10 cellular contexts compared by ENCODE assay signal in the genomic region with DNA sequence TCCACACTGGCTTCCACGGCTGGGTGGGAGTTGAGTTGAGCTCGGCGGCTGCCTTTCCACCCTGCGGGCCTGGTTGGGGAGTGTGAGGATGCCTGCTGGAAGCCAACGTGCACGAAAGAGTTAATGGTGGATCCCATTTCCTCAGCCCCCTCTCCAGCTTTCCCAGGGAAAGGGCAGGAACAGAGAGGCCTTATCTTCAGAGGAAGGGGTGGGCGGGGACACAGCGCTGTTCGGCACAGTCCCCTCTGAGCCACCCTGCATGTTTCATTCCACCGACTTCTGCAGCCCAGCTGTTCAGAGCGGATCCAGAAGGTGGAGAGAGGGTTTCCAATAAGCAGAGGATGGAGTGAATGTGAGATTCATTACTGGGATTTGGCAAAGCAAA.
DNase-seq lines count a peak whose midpoint lies in the region; ATAC-seq, FAIRE-seq and TF ChIP-seq lines count a peak whose summit lies in the region.
"Had no signal": no experiment of that assay in that cellular context is flagged by ENCODE, and none has a peak within 500 bp of the region (broad histone marks: within the 10 kb centered on the region; RNA-seq: fewer than 3 reads in every experiment).

No MANE protein-coding gene starts in this region.

- H3K36me3 ChIP-seq in mesodermal cell (ENCODE audit: control insufficient read depth, insufficient read depth, low read length), result peaks cover 19% of the 10 kb centered on the region

- no peak for TF ChIP-seq POLR2A in GM12892 (IDR thresholded peaks at IDR 0.05; ENCODE audit: low read depth, low read length)

- DNase-seq in AG10803 (ENCODE audit: low read depth) (peak; percentile 55), NCI-H1694 treated with DMSO at 0.1 percent for 48 hours (lab: John Stamatoyannopoulos, UW) (peak; percentile 99), GM12892 (ENCODE audit: insufficient read length) (no peak), SKM-1 treated with dmso at 0.1 percent for 144 hours (lab: John Stamatoyannopoulos, UW; ENCODE audit: unreplicated experiment) (no peak)
- DNase-seq in natural killer cell treated with Interleukin-12 subunit alpha and Interleukin-12 subunit beta and Interleukin-15 and Interleukin-18, amount 100 ng/mL, for 72 hours (ENCODE audit: low spot score), result no peak
- DNase-seq: NCI-H1092 had no signal

- H3K27ac ChIP-seq in mesodermal cell (ENCODE audit: low read depth, low read length, severe bottlenecking), result peak overlapping the region; percentile 81

- H3K27ac Mint-ChIP-seq in dendritic cell treated with granulocyte-macrophage colony-stimulating factor and Interleukin-4, amounts not matched to agents 40 ng/mL and 50 ng/mL, for 4 days, result peak overlapping the region; percentile 34
- H3K27ac Mint-ChIP-seq in natural killer cell treated with Interleukin-12 subunit alpha and Interleukin-12 subunit beta and Interleukin-15 and Interleukin-18, amount 100 ng/mL, for 72 hours, result no peak overlapping the region

- H3K4me3 Mint-ChIP-seq in dendritic cell treated with granulocyte-macrophage colony-stimulating factor and Interleukin-4, amounts not matched to agents 40 ng/mL and 50 ng/mL, for 4 days, result peak overlapping the region; percentile 39
- no peak overlapping the region for H3K4me3 Mint-ChIP-seq in natural killer cell treated with Interleukin-12 subunit alpha and Interleukin-12 subunit beta and Interleukin-15 and Interleukin-18, amount 100 ng/mL, for 72 hours

- no peak; the same call in 1 of the 2 replicates for TF ChIP-seq CTCF in AG10803 (conservative IDR thresholded peaks at IDR 0.05; ENCODE audit: low read length)

- peaks cover 76% of the 10 kb centered on the region for H3K4me1 ChIP-seq in mesodermal cell (ENCODE audit: control insufficient read depth, insufficient read depth, low read length, poor library complexity, severe bottlenecking)

- FAIRE-seq in GM12892 (lab: Jason Lieb, UNC), result no peak

- peaks cover 2% of the 10 kb centered on the region for H3K27me3 Mint-ChIP-seq in dendritic cell treated with granulocyte-macrophage colony-stimulating factor and Interleukin-4, amounts not matched to agents 40 ng/mL and 50 ng/mL, for 4 days
- H3K27me3 Mint-ChIP-seq in natural killer cell treated with Interleukin-12 subunit alpha and Interleukin-12 subunit beta and Interleukin-15 and Interleukin-18, amount 100 ng/mL, for 72 hours, result no peaks in the 10 kb centered on the region

- H3K36me3 Mint-ChIP-seq in dendritic cell treated with granulocyte-macrophage colony-stimulating factor and Interleukin-4, amounts not matched to agents 40 ng/mL and 50 ng/mL, for 4 days (ENCODE audit: low read depth), result peaks cover 53% of the 10 kb centered on the region
- H3K36me3 Mint-ChIP-seq in natural killer cell treated with Interleukin-12 subunit alpha and Interleukin-12 subunit beta and Interleukin-15 and Interleukin-18, amount 100 ng/mL, for 72 hours, result no peaks in the 10 kb centered on the region

- no peaks in the 10 kb centered on the region for H3K9me3 ChIP-seq in mesodermal cell (ENCODE audit: control insufficient read depth, low read length)

- no peak overlapping the region for H3K4me3 ChIP-seq in AG10803 (ENCODE audit: low read length)
- peak overlapping the region; percentile 19 for H3K4me3 ChIP-seq in mesodermal cell (ENCODE audit: extremely low read depth, insufficient read depth, low read length, poor library complexity, severe bottlenecking)

- 3 to 9% methylated on average over 5 to 7 of the region's 11 CpGs for WGBS in mesodermal cell (ENCODE audit: insufficient coverage in 2 of 2), 2 experiments

- no peak for ATAC-seq in GM21360 (IDR thresholded peaks at IDR 0.05; ENCODE audit: unreplicated experiment)
- ATAC-seq in natural killer cell treated with Interleukin-12 subunit alpha and Interleukin-12 subunit beta and Interleukin-15 and Interleukin-18, amount 100 ng/mL, for 72 hours, result no peak
- ATAC-seq: HCT116 had no signal

- peaks cover 84% of the 10 kb centered on the region for H3K4me1 Mint-ChIP-seq in dendritic cell treated with granulocyte-macrophage colony-stimulating factor and Interleukin-4, amounts not matched to agents 40 ng/mL and 50 ng/mL, for 4 days (ENCODE audit: low read depth)
- peaks cover 29 to 59% of the 10 kb centered on the region in 2 donors for H3K4me1 Mint-ChIP-seq in natural killer cell treated with Interleukin-12 subunit alpha and Interleukin-12 subunit beta and Interleukin-15 and Interleukin-18, amount 100 ng/mL, for 72 hours (ENCODE audit: low read depth in 2 of 2)

- H3K9me3 Mint-ChIP-seq in dendritic cell treated with granulocyte-macrophage colony-stimulating factor and Interleukin-4, amounts not matched to agents 40 ng/mL and 50 ng/mL, for 4 days, result no peaks in the 10 kb centered on the region
- H3K9me3 Mint-ChIP-seq in natural killer cell treated with Interleukin-12 subunit alpha and Interleukin-12 subunit beta and Interleukin-15 and Interleukin-18, amount 100 ng/mL, for 72 hours, result no peaks in the 10 kb centered on the region

- intact Hi-C loops in dendritic cell treated with granulocyte-macrophage colony-stimulating factor and Interleukin-4, amounts not matched to agents 40 ng/mL and 50 ng/mL, for 4 days (cut with micrococcal nuclease), result loop anchor here (5.0 kb wide), 1 partner anchor 36 kb away; no protein-coding TSS in a partner anchor

Comparison
In these comparisons a context has a peak if more than half of its experiments do, and no peak if none do; other contexts are left out.
1. DNase-seq: peak in AG10803 (single experiment) and NCI-H1694 treated with DMSO at 0.1 percent for 48 hours (single experiment); none in GM12892 (single experiment), natural killer cell treated with Interleukin-12 subunit alpha and Interleukin-12 subunit beta and Interleukin-15 and Interleukin-18, amount 100 ng/mL, for 72 hours (single experiment) and SKM-1 treated with dmso at 0.1 percent for 144 hours (single experiment).